In the genomic region with DNA sequence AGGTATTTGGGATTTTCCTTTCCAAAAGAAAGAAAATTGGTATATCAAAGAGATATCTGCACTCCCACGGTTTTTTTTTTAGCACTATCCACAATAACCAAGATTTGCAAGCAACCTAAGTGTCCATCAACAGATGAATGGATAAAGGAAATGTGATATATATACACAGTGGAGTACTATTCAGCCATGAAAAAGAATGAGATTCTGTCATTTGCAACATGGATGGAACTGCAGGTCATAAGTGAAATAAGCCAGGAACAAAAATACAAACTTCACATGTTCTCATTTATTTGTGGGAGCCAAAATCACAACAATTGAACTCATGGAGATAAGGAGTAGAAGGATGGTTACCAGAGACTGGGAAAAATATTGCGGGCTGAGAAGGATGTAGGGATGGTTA, we compare ENCODE assay signal across 7 cellular contexts. TPM values are rescaled to one million over a fixed set of nuclear protein-coding genes. Genes with fewer than 3 reads are reported as not detected.
"Had no signal": no experiment of that assay in that cellular context is flagged by ENCODE, and none has a peak within 500 bp of the region (broad histone marks: within the 10 kb centered on the region; RNA-seq: fewer than 3 reads in every experiment).

No MANE protein-coding gene starts in this region.

- ATAC-seq: HepG2 had no signal

- H3K9ac ChIP-seq: KMS-11 had no signal

- H3K4me2 ChIP-seq: KMS-11 had no signal

- DNase-seq: IMR-90, KBM-7, KG1 had no signal

- H3K27ac ChIP-seq: HL-60, KMS-11 had no signal

- FAIRE-seq: HepG2 had no signal

RNA-seq across cellular contexts. Expression of gene ANKRD31, which starts 9.8 kb away (rescaled TPM):
- total RNA-seq: HT-29 had no signal
